In genomic region chr1:239896980-239897379, GRCh38 we compare ENCODE assay signal across 15 cellular contexts.
"Had no signal": no experiment of that assay in that cellular context is flagged by ENCODE, and none has a peak within 500 bp of the region (broad histone marks: within the 10 kb centered on the region; RNA-seq: fewer than 3 reads in every experiment).

No MANE protein-coding gene starts in this region.

- H3K4me3 Mint-ChIP-seq: memory B cell; natural killer cell treated with Interleukin-12 subunit alpha and Interleukin-12 subunit beta and Interleukin-15 and Interleukin-18, amount 100 ng/mL, for 72 hours had no signal

- H3K27me3 Mint-ChIP-seq: memory B cell had no signal

- H3K4me3 ChIP-seq: left lung, lower lobe of right lung, right atrium auricular region had no signal

- DNase-seq: central memory CD4-positive, alpha-beta T cell; effector CD8-positive, alpha-beta T cell; esophagus squamous epithelium; left lung; lower lobe of right lung; posterior cingulate gyrus; small intestine; stimulated activated CD4-positive, alpha-beta T cell treated with anti-CD3 and anti-CD28 coated beads, Interleukin-12 subunit alpha, Interleukin-12 subunit beta, amount 100 ng/mL, for 4 hours; stimulated activated naive CD4-positive, alpha-beta T cell had no signal

- H3K27ac Mint-ChIP-seq: memory B cell; mesothelial cell of epicardium; natural killer cell treated with Interleukin-12 subunit alpha and Interleukin-12 subunit beta and Interleukin-15 and Interleukin-18, amount 100 ng/mL, for 72 hours had no signal

- H3K27me3 ChIP-seq: esophagus squamous epithelium, left lung, right atrium auricular region had no signal

- H3K9me3 Mint-ChIP-seq: natural killer cell treated with Interleukin-12 subunit alpha and Interleukin-12 subunit beta and Interleukin-15 and Interleukin-18, amount 100 ng/mL, for 72 hours had no signal

- H3K36me3 ChIP-seq: esophagus squamous epithelium, left lung, lower lobe of right lung, right atrium auricular region had no signal

- H3K9me3 ChIP-seq: esophagus squamous epithelium, left lung, lower lobe of right lung, right atrium auricular region had no signal

- ATAC-seq: left lung; lower lobe of right lung; natural killer cell treated with Interleukin-12 subunit alpha and Interleukin-12 subunit beta and Interleukin-15 and Interleukin-18, amount 100 ng/mL, for 72 hours had no signal

- H3K36me3 Mint-ChIP-seq: memory B cell; natural killer cell treated with Interleukin-12 subunit alpha and Interleukin-12 subunit beta and Interleukin-15 and Interleukin-18, amount 100 ng/mL, for 72 hours had no signal

- H3K27ac ChIP-seq: coronary artery, epithelial cell of prostate, left lung, lower lobe of right lung, right atrium auricular region had no signal

- H3K4me1 ChIP-seq: right atrium auricular region had no signal
